Comparison of ENCODE assay signal across 15 cellular contexts in genomic region chr7:2621948-2622640, GRCh38. TPM values are rescaled to one million over a fixed set of nuclear protein-coding genes. Genes with fewer than 3 reads are reported as not detected.
DNase-seq lines count a peak whose midpoint lies in the region; ATAC-seq, FAIRE-seq and TF ChIP-seq lines count a peak whose summit lies in the region.
"Had no signal": no experiment of that assay in that cellular context is flagged by ENCODE, and none has a peak within 500 bp of the region (broad histone marks: within the 10 kb centered on the region; RNA-seq: fewer than 3 reads in every experiment).

No MANE protein-coding gene starts in this region.

- TF ChIP-seq CTCF in H9 (conservative IDR thresholded peaks at IDR 0.05) (no peak), endothelial cell of umbilical vein (IDR thresholded peaks at IDR 0.05; ENCODE audit: extremely low read depth in 1 of 2, insufficient read depth in 1 of 2, low read depth in 1 of 2, low read length in 2 of 2) (no peak), osteocyte (IDR thresholded peaks at IDR 0.05) (no peak)

- dilution Hi-C loops in endothelial cell of umbilical vein (cut with MboI; ENCODE audit: extremely low pct_ligation_motif_present, low sequenced_read_pairs): no loop called here

- no peak overlapping the region for H2BK20ac ChIP-seq in H9 (ENCODE audit: low read depth, low read length, poor library complexity, severe bottlenecking)

- H3K27me3 ChIP-seq in H9 (ENCODE audit: insufficient read depth, low read length) (no peaks in the 10 kb centered on the region), endothelial cell of umbilical vein (ENCODE audit: control insufficient read depth in 2 of 2, insufficient read depth in 2 of 2, low read length in 2 of 2) (no peaks in the 10 kb centered on the region)

- H3K4me1 ChIP-seq in H9 (ENCODE audit: insufficient read depth, low read length) (peaks cover 6% of the 10 kb centered on the region; the same call in 1 of the 2 replicates), endothelial cell of umbilical vein (ENCODE audit: control insufficient read depth, extremely low read depth, insufficient read depth, low read length) (peaks cover 20% of the 10 kb centered on the region)

- peaks cover 18 to 33% of the 10 kb centered on the region in 2 experiments for H3K4me1 Mint-ChIP-seq in H9
- H3K4me1 Mint-ChIP-seq in osteocyte (ENCODE audit: unreplicated experiment): peaks cover 62% of the 10 kb centered on the region

- FAIRE-seq in endothelial cell of umbilical vein (lab: Jason Lieb, UNC): no peak
- FAIRE-seq: frontal cortex had no signal

- H3K4me3 ChIP-seq in endothelial cell of umbilical vein (replicated peaks in 1 of 3; ENCODE audit: insufficient read depth in 1 of 3, low read depth in 1 of 3, low read length in 3 of 3): no peak overlapping the region
- H3K4me3 ChIP-seq: skin epidermis had no signal

- H3K9me3 Mint-ChIP-seq in H9: no peaks in the 10 kb centered on the region; a peak in 2 of 5 replicates
- no peaks in the 10 kb centered on the region for H3K9me3 Mint-ChIP-seq in osteocyte (ENCODE audit: unreplicated experiment)
- H3K9me3 Mint-ChIP-seq: natural killer cell treated with Interleukin-12 subunit alpha and Interleukin-12 subunit beta and Interleukin-15 and Interleukin-18, amount 100 ng/mL, for 72 hours had no signal

- H3K4me3 Mint-ChIP-seq in H9: peak overlapping the region in 1 of 2 experiments; percentile 23; a peak in 2 of 5 replicates
- peak overlapping the region; percentile 40 for H3K4me3 Mint-ChIP-seq in osteocyte (ENCODE audit: unreplicated experiment)
- H3K4me3 Mint-ChIP-seq: natural killer cell treated with Interleukin-12 subunit alpha and Interleukin-12 subunit beta and Interleukin-15 and Interleukin-18, amount 100 ng/mL, for 72 hours had no signal

- H3T11ph ChIP-seq in H9 (ENCODE audit: low read length): no peak overlapping the region

- H3K4me2 ChIP-seq in H9 (ENCODE audit: insufficient read depth, insufficient read length, low read length): no peak overlapping the region
- H3K4me2 ChIP-seq in endothelial cell of umbilical vein (ENCODE audit: insufficient read depth, low read length): no peak overlapping the region

- no peaks in the 10 kb centered on the region for H3K9me1 ChIP-seq in endothelial cell of umbilical vein (replicated peaks; ENCODE audit: control insufficient read depth, extremely low read depth, insufficient read depth, low read length)

- peak overlapping the region; percentile 81 for H3K14ac ChIP-seq in H9 (ENCODE audit: insufficient read depth, low read length)

- H3K36me3 Mint-ChIP-seq in H9 (ENCODE audit: insufficient read depth in 1 of 3, low read depth in 3 of 3) (no peaks in the 10 kb centered on the region; a peak in 1 of 7 replicates), osteocyte (ENCODE audit: unreplicated experiment) (no peaks in the 10 kb centered on the region)
- H3K36me3 Mint-ChIP-seq: natural killer cell treated with Interleukin-12 subunit alpha and Interleukin-12 subunit beta and Interleukin-15 and Interleukin-18, amount 100 ng/mL, for 72 hours had no signal

- no peak overlapping the region for H3K56ac ChIP-seq in H9 (ENCODE audit: insufficient read length, low read depth, low read length)

- H3K27ac ChIP-seq in H9 (ENCODE audit: insufficient read length, low read depth, low read length): no peak overlapping the region
- no peak overlapping the region for H3K27ac ChIP-seq in endothelial cell of umbilical vein (ENCODE audit: insufficient read depth, low read depth, low read length)
- H3K27ac ChIP-seq: HL-60 had no signal

- no CpG with 5 or more reads among the region's 12 CpGs for WGBS in H9 (ENCODE audit: extremely low coverage, insufficient read length, low lambda C conversion rate)

- H3K27me3 Mint-ChIP-seq in H9 (ENCODE audit: low read depth) (peaks cover 4% of the 10 kb centered on the region), osteocyte (ENCODE audit: unreplicated experiment) (no peaks in the 10 kb centered on the region)
- H3K27me3 Mint-ChIP-seq: natural killer cell treated with Interleukin-12 subunit alpha and Interleukin-12 subunit beta and Interleukin-15 and Interleukin-18, amount 100 ng/mL, for 72 hours had no signal

- no peaks in the 10 kb centered on the region for H3K79me1 ChIP-seq in H9 (ENCODE audit: insufficient read depth, low read depth, low read length, poor library complexity, severe bottlenecking)

- H2BK5ac ChIP-seq in H9 (ENCODE audit: insufficient read length, low read length): no peak overlapping the region

- H3K4ac ChIP-seq in H9 (ENCODE audit: low read depth, low read length): no peak overlapping the region; the same call in 1 of the 2 replicates

- H3K23me2 ChIP-seq in H9 (ENCODE audit: insufficient read length, low read depth, low read length, poor library complexity, severe bottlenecking): no peaks in the 10 kb centered on the region

- ATAC-seq in GM18505 (IDR thresholded peaks at IDR 0.05; ENCODE audit: unreplicated experiment): no peak
- ATAC-seq: natural killer cell treated with Interleukin-12 subunit alpha and Interleukin-12 subunit beta and Interleukin-15 and Interleukin-18, amount 100 ng/mL, for 72 hours had no signal

- H3K36me3 ChIP-seq in endothelial cell of umbilical vein (ENCODE audit: control insufficient read depth in 2 of 2, extremely low read depth in 1 of 2, insufficient read depth in 2 of 2, low read length in 2 of 2): no peaks in the 10 kb centered on the region

- intact Hi-C loops in endothelial cell of umbilical vein (cut with micrococcal nuclease): no loop called here

- H3K9ac ChIP-seq in H9 (ENCODE audit: extremely low read depth, insufficient read length, low read length): no peak overlapping the region
- no peak overlapping the region for H3K9ac ChIP-seq in endothelial cell of umbilical vein (replicated peaks; ENCODE audit: extremely low read depth, insufficient read depth, low read length)

- no peak overlapping the region for H4K91ac ChIP-seq in H9 (ENCODE audit: insufficient read length, low read depth, low read length)

- DNase-seq in H9 (peak; percentile 86), NCI-H82 (lab: John Stamatoyannopoulos, UW) (peak; percentile 84), endothelial cell of umbilical vein (ENCODE audit: low read depth, low spot score) (peak; percentile 16), osteocyte (ENCODE audit: extremely low spot score, unreplicated experiment) (no peak), occipital lobe (lab: John Stamatoyannopoulos, UW) (no peak), NCI-H2081 treated with DMSO at 0.1 percent for 48 hours (lab: John Stamatoyannopoulos, UW) (no peak)
- DNase-seq: activated T-cell treated with anti-CD3 and anti-CD28 coated beads for 4 hours, amniotic stem cell, COR-L47, NCI-H510A had no signal

- no TSS peak for BruUV-seq in endothelial cell of umbilical vein (replicated peaks; lab: Mats Ljungman, UMichigan)

- H3K79me2 ChIP-seq in H9 (ENCODE audit: insufficient read depth, low read length) (no peaks in the 10 kb centered on the region), endothelial cell of umbilical vein (ENCODE audit: control insufficient read depth, insufficient read depth, low read length) (no peaks in the 10 kb centered on the region)

- TF ChIP-seq POLR2A in endothelial cell of umbilical vein (IDR thresholded peaks at IDR 0.05; ENCODE audit: low read depth, low read length) (no peak), GM18505 (IDR thresholded peaks at IDR 0.05; ENCODE audit: borderline replicate concordance, extremely low read depth, insufficient read depth, insufficient read length) (no peak)

- no peaks in the 10 kb centered on the region for H4K20me1 ChIP-seq in H9 (ENCODE audit: control insufficient read depth, insufficient read depth, insufficient read length)
- H4K20me1 ChIP-seq in endothelial cell of umbilical vein (replicated peaks; ENCODE audit: control insufficient read depth, extremely low read depth, insufficient read depth, low read length): no peaks in the 10 kb centered on the region

- no peak overlapping the region for H2AK5ac ChIP-seq in H9 (ENCODE audit: insufficient read length, low read length)

- H3K18ac ChIP-seq in H9 (ENCODE audit: insufficient read length, low read depth, low read length): peak overlapping the region; percentile 51

- POLR2A ChIA-PET in endothelial cell of umbilical vein (lab: Charles Lee): interaction anchor here (0.6 kb wide), 2 partner anchors 9 to 52 kb away, joined by 3 read pairs; no protein-coding TSS in a partner anchor

- no peak overlapping the region for H4K5ac ChIP-seq in H9 (ENCODE audit: insufficient read length, low read depth, low read length)

- H2AFZ ChIP-seq in H9 (ENCODE audit: low read length) (no peak overlapping the region), endothelial cell of umbilical vein (ENCODE audit: low read depth, low read length) (no peak overlapping the region)

- CTCF ChIA-PET in endothelial cell of umbilical vein (lab: Charles Lee): interaction anchor here (1.0 to 2.3 kb wide), 3 partner anchors 13 to 59 kb away, joined by 3 to 25 read pairs (median 5); no protein-coding TSS in a partner anchor

- no peak overlapping the region for H3K23ac ChIP-seq in H9 (ENCODE audit: insufficient read length, low read depth, low read length)

- H2BK12ac ChIP-seq in H9 (ENCODE audit: insufficient read length, low read depth, low read length): no peak overlapping the region

- no peak overlapping the region for H2BK120ac ChIP-seq in H9 (ENCODE audit: low read depth, low read length, poor library complexity, severe bottlenecking)

- H3K9me3 ChIP-seq in H9 (ENCODE audit: control insufficient read depth, low read depth, low read length) (no peaks in the 10 kb centered on the region), endothelial cell of umbilical vein (replicated peaks; ENCODE audit: control insufficient read depth, insufficient read depth, low read length) (no peaks in the 10 kb centered on the region)

- H4K8ac ChIP-seq in H9 (replicated peaks; ENCODE audit: insufficient read length, low read depth, low read length): no peak overlapping the region

- peak overlapping the region; percentile 57 to 88 (median 81); a peak in 5 of 7 replicates for H3K27ac Mint-ChIP-seq in H9
- H3K27ac Mint-ChIP-seq in osteocyte (ENCODE audit: unreplicated experiment): peak overlapping the region; percentile 72
- H3K27ac Mint-ChIP-seq: natural killer cell treated with Interleukin-12 subunit alpha and Interleukin-12 subunit beta and Interleukin-15 and Interleukin-18, amount 100 ng/mL, for 72 hours had no signal

- peak overlapping the region; percentile 42; the same call in 1 of the 2 replicates for H2BK15ac ChIP-seq in H9 (ENCODE audit: low read depth, low read length)

RNA-seq across cellular contexts. Expression of gene TTYH3, which starts 9.7 kb away (rescaled TPM):
- total RNA-seq in H9 (2021): 122 TPM in 2 replicates
- total RNA-seq in endothelial cell of umbilical vein: 277 and 280 TPM in 2 replicates
- polyA plus RNA-seq in endothelial cell of umbilical vein: 143 and 192 TPM in 2 replicates
- 79.9 and 112 TPM in 2 replicates for polyA plus RNA-seq in endothelial cell of umbilical vein (2011; cell fraction: cytosol; rRNA removed)
- 107 and 132 TPM in 2 replicates for polyA plus RNA-seq in endothelial cell of umbilical vein (2011; cell fraction: nucleus; rRNA removed)
- 116 and 150 TPM in 2 replicates for polyA plus RNA-seq in endothelial cell of umbilical vein (2012)
- 107 and 122 TPM in 2 replicates for polyA minus RNA-seq in endothelial cell of umbilical vein
- 4.9 TPM for polyA minus RNA-seq in endothelial cell of umbilical vein (2011; cell fraction: cytosol; rRNA and poly(A)+ RNA removed)
- 45.1 and 83.7 TPM in 2 replicates for polyA minus RNA-seq in endothelial cell of umbilical vein (2011; cell fraction: nucleus; rRNA and poly(A)+ RNA removed)
- total RNA-seq in osteocyte: 371 and 376 TPM in 2 replicates
- 31.5 TPM for total RNA-seq in occipital lobe

Comparison
In these comparisons a context has a peak if more than half of its experiments do, and no peak if none do; other contexts are left out.
1. DNase-seq: peak in H9 (single experiment), NCI-H82 (single experiment) and endothelial cell of umbilical vein (single experiment); none in osteocyte (single experiment), occipital lobe (single experiment) and NCI-H2081 treated with DMSO at 0.1 percent for 48 hours (single experiment).